23 cellular contexts compared by ENCODE assay signal in genomic region chr12:53976823-53977595, GRCh38. TPM values are rescaled to one million over a fixed set of nuclear protein-coding genes. Genes with fewer than 3 reads are reported as not detected.
DNase-seq lines count a peak whose midpoint lies in the region; ATAC-seq and TF ChIP-seq lines count a peak whose summit lies in the region.
"Had no signal": no experiment of that assay in that cellular context is flagged by ENCODE, and none has a peak within 500 bp of the region (broad histone marks: within the 10 kb centered on the region; RNA-seq: fewer than 3 reads in every experiment).

No MANE protein-coding gene starts in this region.

- H3K36me3 ChIP-seq in MG63: peaks cover 3% of the 10 kb centered on the region; the same call in 1 of the 2 replicates

- H3K4me1 Mint-ChIP-seq in memory B cell: peaks cover 5% of the 10 kb centered on the region

- peaks cover 4% of the 10 kb centered on the region for H3K9me3 Mint-ChIP-seq in memory B cell
- H3K9me3 Mint-ChIP-seq: central memory CD8-positive, alpha-beta T cell; HFFc6 had no signal

- ATAC-seq in memory B cell (ENCODE audit: low read depth) (no peak), GM18907 (IDR thresholded peaks at IDR 0.05; ENCODE audit: unreplicated experiment) (no peak)
- ATAC-seq: A549, Right ventricle myocardium inferior had no signal

- no peaks in the 10 kb centered on the region for H3K9me3 ChIP-seq in MG63
- H3K9me3 ChIP-seq: A549 had no signal

- DNase-seq in MG63 (peak; percentile 43), memory B cell (ENCODE audit: low spot score in 2 of 2) (no peak), HUDEP-2 (lab: John Stamatoyannopoulos, UW; ENCODE audit: unreplicated experiment in 76 of 76) (no peak), RPMI8226 (no peak)
- DNase-seq: activated CD4-positive, alpha-beta T cell treated with anti-CD3 and anti-CD28 coated beads for 1 hour; HFFc6; IMR-90; NCI-H526 treated with DMSO at 0.1 percent for 48 hours; nucleus accumbens; stimulated activated CD4-positive, alpha-beta T cell treated with anti-CD3 and anti-CD28 coated beads, Interleukin-12 subunit alpha, Interleukin-12 subunit beta, amount 100 ng/mL, for 4 hours; SW 1271 had no signal

- peak overlapping the region; percentile 28 for H3K27ac Mint-ChIP-seq in memory B cell
- H3K27ac Mint-ChIP-seq: activated naive CD8-positive, alpha-beta T cell; HFFc6 had no signal

- H3K4me3 ChIP-seq in MG63: no peak overlapping the region
- H3K4me3 ChIP-seq: A549 had no signal

- H3K36me3 Mint-ChIP-seq in memory B cell: peaks cover 4% of the 10 kb centered on the region

- no peak for TF ChIP-seq CTCF in 22Rv1 (IDR thresholded peaks at IDR 0.05)

- H3K27me3 ChIP-seq in MG63: no peaks in the 10 kb centered on the region

- H3K27me3 Mint-ChIP-seq in memory B cell: peaks cover 50% of the 10 kb centered on the region

- H3K27ac ChIP-seq in 22Rv1: peak overlapping the region; percentile 91
- H3K27ac ChIP-seq: epithelial cell of prostate had no signal

- H3K4me3 Mint-ChIP-seq in memory B cell: no peak overlapping the region
- H3K4me3 Mint-ChIP-seq: activated naive CD8-positive, alpha-beta T cell; central memory CD8-positive, alpha-beta T cell; HFFc6 had no signal

RNA-seq across cellular contexts. Expression of gene HOTAIR, which starts 2.3 kb away (rescaled TPM):
- total RNA-seq in MG63 (2014; rRNA removed; shearing (Covaris generic); ENCODE audit: low replicate concordance): 4.2 and 4.5 TPM in 2 replicates
- total RNA-seq: astrocyte, IMR-90, liver, mucosa of gallbladder, Right ventricle myocardium inferior had no signal

RNA-seq across cellular contexts. Expression of gene HOXC11, which starts 4.1 kb away (rescaled TPM):
- total RNA-seq in MG63 (2014; rRNA removed; shearing (Covaris generic); ENCODE audit: low replicate concordance): 0.30 and 1.3 TPM in 2 replicates
- total RNA-seq: astrocyte, IMR-90, liver, mucosa of gallbladder, Right ventricle myocardium inferior had no signal

RNA-seq across cellular contexts. Expression of gene HOXC10, which starts 7.9 kb away (rescaled TPM):
- total RNA-seq in MG63 (2014; rRNA removed; shearing (Covaris generic); ENCODE audit: low replicate concordance): 19.8 and 27.4 TPM in 2 replicates
- total RNA-seq: astrocyte, IMR-90, liver, mucosa of gallbladder, Right ventricle myocardium inferior had no signal

RNA-seq across cellular contexts. Expression of gene HOXC12, which starts 22.3 kb away (rescaled TPM):
- 1.5 and 1.9 TPM in 2 replicates for total RNA-seq in MG63 (2014; rRNA removed; shearing (Covaris generic); ENCODE audit: low replicate concordance)
- total RNA-seq: astrocyte, HFFc6, IMR-90, liver, mucosa of gallbladder, renal cortical epithelial cell, Right ventricle myocardium inferior, urinary bladder had no signal

RNA-seq across cellular contexts. Expression of gene HOXC9, which starts 23.0 kb away (rescaled TPM):
- total RNA-seq in MG63 (2014; rRNA removed; shearing (Covaris generic); ENCODE audit: low replicate concordance): 1.9 and 7.9 TPM in 2 replicates
- total RNA-seq: astrocyte, IMR-90, liver, mucosa of gallbladder, Right ventricle myocardium inferior had no signal
